Comparison of ENCODE assay signal across 11 cellular contexts in the genomic region with DNA sequence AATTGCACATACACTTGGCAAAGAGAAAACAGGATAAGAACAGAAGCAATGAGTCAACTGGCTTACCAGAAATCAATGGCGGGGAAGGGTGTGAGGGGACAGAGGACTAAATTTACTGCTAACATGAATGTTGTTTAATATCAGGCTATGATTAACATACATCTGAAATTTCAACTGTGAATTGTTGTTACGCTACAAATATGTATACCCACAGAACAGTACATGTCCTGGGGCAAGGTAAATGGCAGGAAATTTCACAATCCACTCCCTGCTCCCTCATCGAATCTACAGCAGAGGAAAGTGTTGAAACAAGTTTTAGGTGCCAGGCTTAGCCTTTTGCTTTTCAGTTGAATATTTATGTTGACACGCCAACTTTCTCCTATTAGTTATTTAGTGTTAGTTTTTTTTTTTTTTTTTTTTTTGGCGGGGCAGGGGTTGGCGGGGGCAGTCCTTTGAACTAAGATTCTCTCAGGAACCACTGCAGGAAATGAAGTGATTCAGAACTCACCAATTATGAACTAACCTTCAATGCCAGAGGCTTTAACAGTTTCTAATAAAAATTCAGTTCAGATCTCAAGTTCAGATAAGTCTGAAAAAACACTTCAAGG.
DNase-seq lines count a peak whose midpoint lies in the region; ATAC-seq and TF ChIP-seq lines count a peak whose summit lies in the region.
"Had no signal": no experiment of that assay in that cellular context is flagged by ENCODE, and none has a peak within 500 bp of the region (broad histone marks: within the 10 kb centered on the region; RNA-seq: fewer than 3 reads in every experiment).

No MANE protein-coding gene starts in this region.

- H3K36me3 Mint-ChIP-seq in WTC11, result 0 out of 2 replicates have a peak, but pooled peaks cover 3% of the 10 kb centered on the region

- no peak overlapping the region for H2BK12ac ChIP-seq in trophoblast cell (ENCODE audit: low read length)

- no peak overlapping the region for H3K14ac ChIP-seq in trophoblast cell (ENCODE audit: low read length)

- peak overlapping the region; percentile 69 for H3K4me2 ChIP-seq in GM23248 (ENCODE audit: unreplicated experiment)
- no peak overlapping the region for H3K4me2 ChIP-seq in OCI-LY1 (ENCODE audit: low read length)
- H3K4me2 ChIP-seq in trophoblast cell (ENCODE audit: low read length), result no peak overlapping the region

- in situ Hi-C loops in GM23248 (cut with MboI), result no loop called here

- no peak overlapping the region for H2BK120ac ChIP-seq in trophoblast cell (ENCODE audit: insufficient read depth, low read length, poor library complexity)

- CTCF ChIA-PET in WTC11 (lab: Charles Lee), result interaction anchor here (1.0 kb wide), 1 partner anchor 24 kb away, joined by 3 read pairs; no protein-coding TSS in a partner anchor

- H2AFZ ChIP-seq in GM23248 (no peak overlapping the region), OCI-LY1 (ENCODE audit: low read length) (no peak overlapping the region), trophoblast cell (ENCODE audit: insufficient read depth, low read length, poor library complexity) (no peak overlapping the region)

- no peaks in the 10 kb centered on the region for H3K9me3 ChIP-seq in GM23248 (ENCODE audit: low read depth)
- H3K9me3 ChIP-seq in OCI-LY1 (ENCODE audit: low read length), result no peaks in the 10 kb centered on the region
- no peaks in the 10 kb centered on the region for H3K9me3 ChIP-seq in trophoblast cell (ENCODE audit: insufficient read depth, low read depth, low read length)

- H3K27me3 Mint-ChIP-seq in WTC11 (ENCODE audit: low read depth), result no peaks in the 10 kb centered on the region

- H3K4me3 ChIP-seq in GM23248 (peak overlapping the region; percentile 40), OCI-LY1 (ENCODE audit: low read depth, low read length, poor library complexity, severe bottlenecking) (no peak overlapping the region), trophoblast cell (ENCODE audit: low read depth, low read length) (no peak overlapping the region)

- no peak overlapping the region for H3K4ac ChIP-seq in trophoblast cell (ENCODE audit: low read depth, low read length)

- TF ChIP-seq CTCF in OCI-LY1 (IDR thresholded peaks at IDR 0.05; ENCODE audit: low read length) (no peak), WTC11 (IDR thresholded peaks at IDR 0.05) (no peak)

- H2AK5ac ChIP-seq in trophoblast cell (ENCODE audit: low read length), result no peak overlapping the region

- H3K9ac ChIP-seq in GM23248 (peak overlapping the region; percentile 54), OCI-LY1 (ENCODE audit: low read length) (no peak overlapping the region), trophoblast cell (ENCODE audit: low read length) (no peak overlapping the region)

- POLR2A ChIA-PET in WTC11 (lab: Charles Lee), result no interaction called here

- H3K36me3 ChIP-seq in GM23248 (ENCODE audit: low read depth) (no peaks in the 10 kb centered on the region), OCI-LY1 (ENCODE audit: insufficient read depth, low read length) (peaks cover 51% of the 10 kb centered on the region; the same call in 1 of the 2 replicates), trophoblast cell (ENCODE audit: control insufficient read depth in 1 of 2, insufficient read depth in 2 of 2, low read length in 2 of 2) (no peaks in the 10 kb centered on the region)

- H3K23ac ChIP-seq in trophoblast cell (ENCODE audit: low read length), result no peak overlapping the region

- H3K27ac Mint-ChIP-seq in WTC11, result no peak overlapping the region; the same call in 1 of the 2 replicates

- peak; percentile 85 for DNase-seq in GM23248
- DNase-seq in epithelial cell of prostate (ENCODE audit: low read depth, low spot score), result peak; percentile 63
- peak; percentile 63 to 88 for DNase-seq in trophoblast cell
- DNase-seq in GM19240 (ENCODE audit: insufficient read length, low spot score), result no peak
- DNase-seq in WTC11 (ENCODE audit: low spot score), result no peak
- DNase-seq: activated CD4-positive, alpha-beta T cell treated with anti-CD3 and anti-CD28 coated beads for 48 hours; central memory CD4-positive, alpha-beta T cell; NCI-H2227 treated with DMSO at 0.1 percent for 48 hours had no signal

- no peak overlapping the region for H3K18ac ChIP-seq in trophoblast cell (ENCODE audit: low read length)

- peaks cover 74% of the 10 kb centered on the region for H3K4me1 Mint-ChIP-seq in WTC11

- H3K27ac ChIP-seq in GM23248, result peak overlapping the region; percentile 83
- H3K27ac ChIP-seq in OCI-LY1 (ENCODE audit: low read depth, low read length, poor library complexity, severe bottlenecking), result peak overlapping the region; percentile 31
- H3K27ac ChIP-seq in epithelial cell of prostate, result peak overlapping the region; percentile 82
- no peak overlapping the region for H3K27ac ChIP-seq in trophoblast cell (ENCODE audit: low read depth, low read length)

- H3K4me1 ChIP-seq in GM23248 (ENCODE audit: insufficient read depth), result peaks cover 40% of the 10 kb centered on the region
- H3K4me1 ChIP-seq in OCI-LY1 (ENCODE audit: insufficient read depth, low read length, severe bottlenecking), result peaks cover 59% of the 10 kb centered on the region
- H3K4me1 ChIP-seq in trophoblast cell (ENCODE audit: control insufficient read depth in 1 of 2, insufficient read depth in 2 of 2, low read length in 2 of 2), result peaks cover 0 to 2% of the 10 kb centered on the region in 2 experiments

- H3K9me3 Mint-ChIP-seq in WTC11, result no peaks in the 10 kb centered on the region

- peaks cover 47% of the 10 kb centered on the region for H3F3A ChIP-seq in GM23248 (ENCODE audit: insufficient read depth)
- H3F3A ChIP-seq in OCI-LY1 (ENCODE audit: insufficient read depth, low read length), result no peaks in the 10 kb centered on the region

- no peak overlapping the region for H4K8ac ChIP-seq in trophoblast cell (ENCODE audit: low read depth, low read length)

- H4K20me1 ChIP-seq in GM23248 (ENCODE audit: insufficient read depth) (no peaks in the 10 kb centered on the region), OCI-LY1 (ENCODE audit: insufficient read depth, low read length) (no peaks in the 10 kb centered on the region)

- H3K27me3 ChIP-seq in GM23248 (replicated peaks; ENCODE audit: insufficient read depth) (no peaks in the 10 kb centered on the region), OCI-LY1 (ENCODE audit: insufficient read depth, low read length) (no peaks in the 10 kb centered on the region), trophoblast cell (ENCODE audit: insufficient read depth, low read length) (no peaks in the 10 kb centered on the region)

- no peaks in the 10 kb centered on the region for H3K79me1 ChIP-seq in trophoblast cell (ENCODE audit: low read length)

- no peak overlapping the region for H4K91ac ChIP-seq in trophoblast cell (ENCODE audit: low read depth, low read length)

- WGBS in GM23248 (ENCODE audit: low coverage in 1 of 2, low lambda C conversion rate in 2 of 2, missing lambda C conversion rate in 2 of 2), 2 experiments, result 6 to 11% methylated on average over 6 of the region's 6 CpGs
- no CpG with 5 or more reads among the region's 6 CpGs for WGBS in trophoblast cell (ENCODE audit: extremely low coverage, insufficient coverage, insufficient read length)

- no peak for ATAC-seq in HG02870 (IDR thresholded peaks at IDR 0.05; ENCODE audit: unreplicated experiment)
- no peak for ATAC-seq in HG03439 (IDR thresholded peaks at IDR 0.05; ENCODE audit: unreplicated experiment)
- no peak for ATAC-seq in WTC11

- H3K9me2 ChIP-seq in GM23248 (ENCODE audit: insufficient read depth) (no peaks in the 10 kb centered on the region), OCI-LY1 (ENCODE audit: low read depth, low read length) (no peaks in the 10 kb centered on the region)

- no peak overlapping the region for H3K4me3 Mint-ChIP-seq in WTC11

- H3K79me2 ChIP-seq in GM23248 (ENCODE audit: insufficient read depth) (peaks cover 61% of the 10 kb centered on the region), OCI-LY1 (ENCODE audit: insufficient read depth, low read length) (0 out of 2 replicates have a peak, but pooled peaks cover 11% of the 10 kb centered on the region), trophoblast cell (ENCODE audit: control insufficient read depth, insufficient read depth, low read length, poor library complexity) (no peaks in the 10 kb centered on the region)

- no peak overlapping the region for H4K12ac ChIP-seq in trophoblast cell (ENCODE audit: low read depth, low read length)

- no peak overlapping the region for H2BK5ac ChIP-seq in trophoblast cell (ENCODE audit: low read depth, low read length, poor library complexity)

TF ChIP-seq in WTC11, 78 proteins besides CTCF, POLR2A, EP300 and RAD21 (continues in another document):
- TF ChIP-seq EMX1 (CRISPR knock-in tag; IDR thresholded peaks at IDR 0.05), result no peak
- no peak for TF ChIP-seq SOX15 (CRISPR knock-in tag; IDR thresholded peaks at IDR 0.05)
- TF ChIP-seq TEAD4 (CRISPR knock-in tag; IDR thresholded peaks at IDR 0.05), result no peak
- TF ChIP-seq GRHL2 (CRISPR knock-in tag; IDR thresholded peaks at IDR 0.05; ENCODE audit: insufficient replicate concordance, severe bottlenecking), result no peak
- no peak for TF ChIP-seq JUN (CRISPR knock-in tag; IDR thresholded peaks at IDR 0.05)
- no peak for TF ChIP-seq ZNF232 (CRISPR knock-in tag; IDR thresholded peaks at IDR 0.05)

Comparison
In these comparisons a context has a peak if more than half of its experiments do, and no peak if none do; other contexts are left out.
1. DNase-seq: peak in GM23248 (single experiment), epithelial cell of prostate (single experiment) and trophoblast cell (2 of 2); none in GM19240 (single experiment) and WTC11 (single experiment).